In genomic region chr1:40664791-40665190, GRCh38 we compare ENCODE assay signal across 8 cellular contexts. TPM values are rescaled to one million over a fixed set of nuclear protein-coding genes. Genes with fewer than 3 reads are reported as not detected.
DNase-seq lines count a peak whose midpoint lies in the region; ATAC-seq and TF ChIP-seq lines count a peak whose summit lies in the region.

No MANE protein-coding gene starts in this region.

- peaks cover 23% of the 10 kb centered on the region for H3K4me1 Mint-ChIP-seq in activated T-cell treated with anti-CD3 and anti-CD28 coated beads, Interleukin-2, amount 50 U/mL, for 4 hours (ENCODE audit: low read depth)
- H3K4me1 Mint-ChIP-seq in activated B cell treated with CpG ODN at 0.5 μM for 24 hours = peaks cover 40% of the 10 kb centered on the region

- H3K27ac ChIP-seq in thoracic aorta = peak overlapping the region; percentile 72 to 81
- peak overlapping the region in 1 of 8 donors; percentile 71 for H3K27ac ChIP-seq in spleen

- H3K4me1 ChIP-seq in iPS-15b (ENCODE audit: control insufficient read depth, insufficient read depth, low read length) (peaks cover 9% of the 10 kb centered on the region), thoracic aorta (ENCODE audit: control insufficient read depth in 1 of 2, low read depth in 2 of 2) (peaks cover 20 to 57% of the 10 kb centered on the region in 2 donors), spleen (peaks cover 3 to 53% (median 30%) of the 10 kb centered on the region in 6 donors)

- no peak for ATAC-seq in activated T-cell treated with anti-CD3 and anti-CD28 coated beads, Interleukin-2, amount 50 U/mL, for 4 hours
- no peak for ATAC-seq in activated B cell treated with CpG ODN at 0.5 μM for 24 hours (ENCODE audit: low read depth)
- ATAC-seq in thoracic aorta (ENCODE audit: insufficient number of reproducible peaks, low FRiP score, low read depth) = no peak
- no peak for ATAC-seq in HG02884 (IDR thresholded peaks at IDR 0.05; ENCODE audit: unreplicated experiment)

- H3K9me3 Mint-ChIP-seq in activated T-cell treated with anti-CD3 and anti-CD28 coated beads, Interleukin-2, amount 50 U/mL, for 4 hours = no peaks in the 10 kb centered on the region
- H3K9me3 Mint-ChIP-seq in activated B cell treated with CpG ODN at 0.5 μM for 24 hours = no peaks in the 10 kb centered on the region

- peak overlapping the region; percentile 80 for H3K4me3 ChIP-seq in iPS-15b (ENCODE audit: low read depth, low read length)
- peak overlapping the region; percentile 90 for H3K4me3 ChIP-seq in thoracic aorta
- H3K4me3 ChIP-seq in spleen = peak overlapping the region in 4 of 8 donors; percentile 65 to 90 (median 70)

- H3K36me3 ChIP-seq in iPS-15b (ENCODE audit: control insufficient read depth, insufficient read depth, low read length) (no peaks in the 10 kb centered on the region), thoracic aorta (no peaks in the 10 kb centered on the region), spleen (no peaks in the 10 kb centered on the region)

- H3K9me3 ChIP-seq in iPS-15b (ENCODE audit: control insufficient read depth, insufficient read depth, low read length) (no peaks in the 10 kb centered on the region), thoracic aorta (no peaks in the 10 kb centered on the region), spleen (no peaks in the 10 kb centered on the region)

- no peaks in the 10 kb centered on the region for H3K36me3 Mint-ChIP-seq in activated T-cell treated with anti-CD3 and anti-CD28 coated beads, Interleukin-2, amount 50 U/mL, for 4 hours (ENCODE audit: insufficient read depth)
- no peaks in the 10 kb centered on the region for H3K36me3 Mint-ChIP-seq in activated B cell treated with CpG ODN at 0.5 μM for 24 hours (ENCODE audit: low read depth)

- TF ChIP-seq CTCF in activated B cell treated with CpG ODN at 0.5 μM for 24 hours (IDR thresholded peaks at IDR 0.05) = no peak
- no peak for TF ChIP-seq CTCF in thoracic aorta (IDR thresholded peaks at IDR 0.05)
- TF ChIP-seq CTCF in spleen (IDR thresholded peaks at IDR 0.05 in 8 of 11, conservative IDR thresholded peaks at IDR 0.05 in 3 of 11) = no peak

- H3K27me3 Mint-ChIP-seq in activated T-cell treated with anti-CD3 and anti-CD28 coated beads, Interleukin-2, amount 50 U/mL, for 4 hours (ENCODE audit: low read depth) = no peaks in the 10 kb centered on the region
- H3K27me3 Mint-ChIP-seq in activated B cell treated with CpG ODN at 0.5 μM for 24 hours = no peaks in the 10 kb centered on the region

- no peaks in the 10 kb centered on the region for H3K27me3 ChIP-seq in iPS-15b (ENCODE audit: control insufficient read depth, insufficient read depth, low read length)
- no peaks in the 10 kb centered on the region for H3K27me3 ChIP-seq in thoracic aorta (replicated peaks; ENCODE audit: insufficient read depth)
- no peaks in the 10 kb centered on the region for H3K27me3 ChIP-seq in spleen (replicated peaks in 1 of 7)

- no peak overlapping the region for H3K9ac ChIP-seq in iPS-15b (ENCODE audit: low read depth, low read length)

- no peak for TF ChIP-seq POLR2A in spleen (IDR thresholded peaks at IDR 0.05)

- CTCF ChIA-PET in activated B cell treated with CpG ODN at 0.5 μM for 24 hours (lab: Charles Lee) = interaction anchor here (1.6 kb wide), 1 partner anchor 34 kb away, joined by 3 read pairs; no protein-coding TSS in a partner anchor

- intact Hi-C loops in activated B cell treated with CpG ODN at 0.5 μM for 24 hours (cut with micrococcal nuclease) (loop anchor here (1.0 to 5.0 kb wide), 3 partner anchors 133 to 502 kb away; partner anchors contain the start of genes CITED4, RLF and ZNF684), head of caudate nucleus (cut with DNase I) (no loop called here), spleen (cut with DNase I; ENCODE audit: low total_unique reads) (loop anchor here (5.0 kb wide), 1 partner anchor 52 kb away; no protein-coding TSS in a partner anchor)

- no peak for DNase-seq in activated T-cell treated with anti-CD3 and anti-CD28 coated beads, Interleukin-2, amount 50 U/mL, for 4 hours
- DNase-seq in activated T-cell treated with anti-CD3 and anti-CD28 coated beads, Interleukin-2, amount 50 U/mL, for 1 hour = no peak
- DNase-seq in activated B cell treated with CpG ODN at 0.5 μM for 24 hours = no peak
- DNase-seq in thoracic aorta (ENCODE audit: low spot score) = no peak
- no peak for DNase-seq in head of caudate nucleus
- DNase-seq in spleen = no peak

- H3K27ac Mint-ChIP-seq in activated B cell treated with CpG ODN at 0.5 μM for 24 hours = no peak overlapping the region

- peak overlapping the region; percentile 74 for H3K4me3 Mint-ChIP-seq in activated T-cell treated with anti-CD3 and anti-CD28 coated beads, Interleukin-2, amount 50 U/mL, for 4 hours
- peak overlapping the region; percentile 75 for H3K4me3 Mint-ChIP-seq in activated B cell treated with CpG ODN at 0.5 μM for 24 hours

- POLR2A ChIA-PET in activated B cell treated with CpG ODN at 0.5 μM for 24 hours (lab: Charles Lee) = interaction anchor here (2.0 to 4.7 kb wide), 2 partner anchors 25 to 27 kb away, joined by 6 to 27 read pairs; partner anchors contain the start of gene NFYC

- WGBS in spleen, 5 donors = 76 to 86% (median 81%) methylated on average over 2 of the region's 2 CpGs

RNA-seq across cellular contexts. Expression of gene RIMS3, which starts 0.7 kb away (rescaled TPM):
- total RNA-seq in activated T-cell treated with anti-CD3 and anti-CD28 coated beads, Interleukin-2, amount 50 U/mL, for 4 hours = under 1 TPM; 0.42 to 0.78 (median 0.57) TPM
- 5.5 and 6.2 TPM in 2 replicates for total RNA-seq in activated B cell treated with CpG ODN at 0.5 μM for 24 hours
- total RNA-seq in thoracic aorta = 10 to 100 TPM; 18.1 to 33.7 TPM
- total RNA-seq in spleen = 1 to 10 TPM; 1.6 to 6.9 (median 3.3) TPM
- polyA plus RNA-seq in spleen = 1 to 10 TPM in 1 of 3 donors, under 1 TPM in 2; 0.30 to 1.0 (median 0.44) TPM

RNA-seq across cellular contexts. Expression of gene NFYC, which starts 26.7 kb away (rescaled TPM):
- 10 to 100 TPM; 59.8 to 72.8 (median 67.0) TPM for total RNA-seq in activated T-cell treated with anti-CD3 and anti-CD28 coated beads, Interleukin-2, amount 50 U/mL, for 4 hours
- total RNA-seq in activated B cell treated with CpG ODN at 0.5 μM for 24 hours = 68.7 and 76.0 TPM in 2 replicates
- 10 to 100 TPM; 38.9 to 40.6 TPM for total RNA-seq in thoracic aorta
- 10 to 100 TPM; 57.8 to 99.0 (median 72.4) TPM for total RNA-seq in spleen
- 10 to 100 TPM; 34.6 to 43.2 (median 39.5) TPM for polyA plus RNA-seq in spleen
